ENCODE assay signal across 8 cellular contexts in the genomic region with DNA sequence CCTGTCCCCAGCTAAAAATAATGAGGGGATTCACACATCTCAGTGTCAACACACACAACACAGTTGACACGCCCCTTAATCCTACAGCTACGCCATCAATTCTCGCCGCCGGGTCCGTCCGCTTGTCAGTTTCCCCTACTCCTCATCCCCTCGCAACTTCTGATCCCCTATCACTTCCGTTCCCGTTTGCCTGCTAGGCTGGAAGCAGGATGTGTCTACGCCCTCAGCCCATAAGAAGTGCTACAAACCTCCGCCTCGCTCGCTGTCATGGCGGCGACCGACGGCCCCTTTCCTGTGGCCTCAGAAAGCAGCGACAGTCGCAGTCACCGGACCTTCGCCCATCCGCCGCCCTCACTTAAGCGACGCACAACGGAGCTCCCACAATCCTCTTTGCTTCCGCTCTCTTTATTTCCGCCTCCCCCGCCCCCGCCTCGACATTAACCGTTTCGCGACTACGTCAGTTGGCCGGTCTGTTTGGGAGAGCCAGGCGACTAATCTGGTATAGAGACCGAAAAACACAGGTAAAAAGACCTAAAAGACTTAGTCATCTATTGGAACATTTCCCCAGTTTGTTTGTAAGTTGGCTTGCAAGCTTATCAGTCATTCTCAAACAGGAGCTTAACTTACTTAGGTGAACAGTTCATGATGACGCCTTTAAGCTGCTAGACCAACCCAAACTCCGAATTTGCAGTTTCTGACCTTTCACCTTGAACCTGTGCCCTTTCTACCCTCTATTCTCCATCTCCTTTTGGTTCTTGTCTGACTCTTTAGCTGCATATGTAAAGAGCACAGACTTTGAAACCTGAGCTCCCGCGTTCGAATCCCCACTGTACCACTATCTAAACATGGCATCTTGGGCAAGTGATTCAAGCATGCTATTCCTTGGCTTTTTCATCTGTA. TPM values are rescaled to one million over a fixed set of nuclear protein-coding genes. Genes with fewer than 3 reads are reported as not detected.
DNase-seq lines count a peak whose midpoint lies in the region; ATAC-seq and TF ChIP-seq lines count a peak whose summit lies in the region.

A gene with protein sequence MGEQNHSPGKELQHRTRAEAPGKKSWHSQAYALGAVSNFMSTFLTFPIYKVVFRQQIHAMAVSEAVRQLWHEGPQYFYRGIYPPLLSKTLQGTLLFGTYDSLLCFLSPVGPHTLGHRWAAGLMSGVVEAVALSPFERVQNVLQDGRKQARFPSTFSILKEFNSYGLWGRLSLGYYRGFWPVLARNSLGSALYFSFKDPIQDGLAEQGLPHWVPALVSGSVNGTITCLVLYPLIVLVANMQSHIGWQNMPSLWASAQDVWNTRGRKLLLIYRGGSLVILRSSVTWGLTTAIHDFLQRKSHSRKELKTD (minus strand): TSS at position 380 of the 900 bp plus-strand sequence. CDS start 51,752 bp downstream, outside the sequence.

- DNase-seq in DMS79 (lab: John Stamatoyannopoulos, UW) (peak; percentile 84), KBM-7 (peak; percentile 95), Peyer's patch (peak; percentile 74 to 89 (median 81)), fibroblast of lung (ENCODE audit: low read depth in 2 of 2) (peak; percentile 77 to 82)
- DNase-seq in activated T-helper 1 cell treated with anti-CD3 and anti-CD28 coated beads, Interleukin-12 subunit alpha, Interleukin-12 subunit beta, Interleukin-2, Interleukin-4 antibody, amounts not matched to agents 30 ng/mL and 10 ng/mL and 1 ng/mL, durations not matched to agents 14 hours and 24 hours and 36 hours (ENCODE audit: low spot score): peak; percentile 70
- peak; percentile 53 to 84 (median 78) for DNase-seq in naive thymus-derived CD8-positive, alpha-beta T cell
- DNase-seq in stimulated activated naive CD4-positive, alpha-beta T cell (lab: John Stamatoyannopoulos, UW): peak; percentile 67 to 88 (median 78)

- no peaks in the 10 kb centered on the region for H3K27me3 Mint-ChIP-seq in activated T-helper 1 cell treated with anti-CD3 and anti-CD28 coated beads, Interleukin-12 subunit alpha, Interleukin-12 subunit beta, Interleukin-2, Interleukin-4 antibody, amounts not matched to agents 30 ng/mL and 10 ng/mL and 1 ng/mL, durations not matched to agents 14 hours and 24 hours and 36 hours (ENCODE audit: insufficient read depth)
- H3K27me3 Mint-ChIP-seq in naive thymus-derived CD8-positive, alpha-beta T cell: peaks cover 0 to 1% (median 0%) of the 10 kb centered on the region in 5 donors

- H3K27ac ChIP-seq in Peyer's patch (peak within 1 kb of the TSS; percentile 75 to 95 (median 90)), fibroblast of lung (ENCODE audit: insufficient read depth, low read length) (peak within 1 kb of the TSS; percentile 89)

- H3K36me3 Mint-ChIP-seq in activated T-helper 1 cell treated with anti-CD3 and anti-CD28 coated beads, Interleukin-12 subunit alpha, Interleukin-12 subunit beta, Interleukin-2, Interleukin-4 antibody, amounts not matched to agents 30 ng/mL and 10 ng/mL and 1 ng/mL, durations not matched to agents 14 hours and 24 hours and 36 hours (ENCODE audit: low read depth): no peaks in the 10 kb centered on the region
- H3K36me3 Mint-ChIP-seq in naive thymus-derived CD8-positive, alpha-beta T cell: peaks cover 0 to 6% (median 0%) of the 10 kb centered on the region in 3 donors

- H3K4me1 Mint-ChIP-seq in activated T-helper 1 cell treated with anti-CD3 and anti-CD28 coated beads, Interleukin-12 subunit alpha, Interleukin-12 subunit beta, Interleukin-2, Interleukin-4 antibody, amounts not matched to agents 30 ng/mL and 10 ng/mL and 1 ng/mL, durations not matched to agents 14 hours and 24 hours and 36 hours (ENCODE audit: low read depth): peaks cover 21% of the 10 kb centered on the region
- peaks cover 2 to 24% (median 21%) of the 10 kb centered on the region in 4 donors for H3K4me1 Mint-ChIP-seq in naive thymus-derived CD8-positive, alpha-beta T cell

- in situ Hi-C loops in KBM-7 (cut with MboI; ENCODE audit: low pct_unique_long_range_greater_than_20kb, low sequenced_read_pairs): no loop called here

- H2AFZ ChIP-seq in fibroblast of lung (ENCODE audit: low read length): peak within 1 kb of the TSS; percentile 94

- peak within 1 kb of the TSS; percentile 98 for H3K4me3 Mint-ChIP-seq in activated T-helper 1 cell treated with anti-CD3 and anti-CD28 coated beads, Interleukin-12 subunit alpha, Interleukin-12 subunit beta, Interleukin-2, Interleukin-4 antibody, amounts not matched to agents 30 ng/mL and 10 ng/mL and 1 ng/mL, durations not matched to agents 14 hours and 24 hours and 36 hours
- peak within 1 kb of the TSS; percentile 91 to 100 (median 98) for H3K4me3 Mint-ChIP-seq in naive thymus-derived CD8-positive, alpha-beta T cell

- H3K36me3 ChIP-seq in Peyer's patch (no peaks in the 10 kb centered on the region), fibroblast of lung (ENCODE audit: control insufficient read depth, insufficient read depth, low read length) (no peaks in the 10 kb centered on the region)

- ATAC-seq in GM21723 (IDR thresholded peaks at IDR 0.05; ENCODE audit: unreplicated experiment): peak; percentile 92
- peak; percentile 84 to 88 for ATAC-seq in naive thymus-derived CD8-positive, alpha-beta T cell

- H3K9me3 ChIP-seq in Peyer's patch (no peaks in the 10 kb centered on the region), fibroblast of lung (ENCODE audit: control insufficient read depth, insufficient read depth, low read depth, low read length) (no peaks in the 10 kb centered on the region)

- TF ChIP-seq POLR2A in Peyer's patch (IDR thresholded peaks at IDR 0.05): peak; percentile 39 to 59

- peak within 1 kb of the TSS; percentile 64 for H3K4me2 ChIP-seq in fibroblast of lung (ENCODE audit: extremely low read depth, insufficient read depth, low read length)

- peak within 1 kb of the TSS; percentile 88 for H3K9ac ChIP-seq in fibroblast of lung (ENCODE audit: insufficient read depth, low read length)

- H3K4me3 ChIP-seq in Peyer's patch (peak within 1 kb of the TSS; percentile 44 to 73 (median 62)), fibroblast of lung (replicated peaks in 1 of 4; ENCODE audit: control extremely low read depth in 1 of 4, insufficient read depth in 1 of 4, low read depth in 3 of 4, low read length in 4 of 4) (peak within 1 kb of the TSS; percentile 47 to 88 (median 72))

- H3K79me2 ChIP-seq in fibroblast of lung (ENCODE audit: control insufficient read depth, insufficient read depth, low read length): peaks cover 6% of the 10 kb centered on the region

- POLR2A ChIA-PET in naive thymus-derived CD8-positive, alpha-beta T cell (lab: Charles Lee): interaction anchor here (0.8 to 2.0 kb wide), 7 partner anchors 10 to 47 kb away, joined by 3 to 37 read pairs (median 6); a partner anchor contains a TSS

- TF ChIP-seq CTCF in Peyer's patch (IDR thresholded peaks at IDR 0.05) (no peak), fibroblast of lung (conservative IDR thresholded peaks at IDR 0.05 in 1 of 2, IDR thresholded peaks at IDR 0.05 in 1 of 2; ENCODE audit: low read depth in 1 of 2, low read length in 2 of 2) (no peak)

- peak within 1 kb of the TSS; percentile 100 for H3K27ac Mint-ChIP-seq in activated T-helper 1 cell treated with anti-CD3 and anti-CD28 coated beads, Interleukin-12 subunit alpha, Interleukin-12 subunit beta, Interleukin-2, Interleukin-4 antibody, amounts not matched to agents 30 ng/mL and 10 ng/mL and 1 ng/mL, durations not matched to agents 14 hours and 24 hours and 36 hours
- H3K27ac Mint-ChIP-seq in naive thymus-derived CD8-positive, alpha-beta T cell: peak within 1 kb of the TSS; percentile 94 to 100 (median 99)

- H3K27me3 ChIP-seq in Peyer's patch (no peaks in the 10 kb centered on the region), fibroblast of lung (ENCODE audit: control insufficient read depth, insufficient read depth, low read length) (no peaks in the 10 kb centered on the region)

- H3K9me3 Mint-ChIP-seq in activated T-helper 1 cell treated with anti-CD3 and anti-CD28 coated beads, Interleukin-12 subunit alpha, Interleukin-12 subunit beta, Interleukin-2, Interleukin-4 antibody, amounts not matched to agents 30 ng/mL and 10 ng/mL and 1 ng/mL, durations not matched to agents 14 hours and 24 hours and 36 hours: no peaks in the 10 kb centered on the region
- no peaks in the 10 kb centered on the region for H3K9me3 Mint-ChIP-seq in naive thymus-derived CD8-positive, alpha-beta T cell

- no peaks in the 10 kb centered on the region for H4K20me1 ChIP-seq in fibroblast of lung (ENCODE audit: control insufficient read depth, extremely low read depth, insufficient read depth, low read length)

- intact Hi-C loops in activated T-helper 1 cell treated with anti-CD3 and anti-CD28 coated beads, Interleukin-12 subunit alpha, Interleukin-12 subunit beta, Interleukin-2, Interleukin-4 antibody, amounts not matched to agents 30 ng/mL and 10 ng/mL and 1 ng/mL, durations not matched to agents 14 hours and 24 hours and 36 hours (cut with micrococcal nuclease): loop anchor here (1.0 kb wide), 1 partner anchor 9 kb away; a partner anchor contains a TSS

- H3K4me1 ChIP-seq in Peyer's patch (no peaks in the 10 kb centered on the region), fibroblast of lung (ENCODE audit: control insufficient read depth, extremely low read depth, insufficient read depth, low read length) (no peaks in the 10 kb centered on the region)

RNA-seq across cellular contexts. Expression of the gene that starts here (rescaled TPM):
- total RNA-seq in Peyer's patch (10 to 100 TPM in 1 of 4 donors, 1 to 10 TPM in 3; 8.1 to 11.3 (median 9.6) TPM), fibroblast of lung (13.4 and 13.7 TPM in 2 replicates)
- total RNA-seq in activated T-helper 1 cell treated with anti-CD3 and anti-CD28 coated beads, Interleukin-12 subunit alpha, Interleukin-12 subunit beta, Interleukin-2, Interleukin-4 antibody, amounts not matched to agents 30 ng/mL and 10 ng/mL and 1 ng/mL, durations not matched to agents 14 hours and 24 hours and 36 hours: 4.3 and 4.4 TPM in 2 replicates
- polyA plus RNA-seq in fibroblast of lung: 5.4 and 5.9 TPM in 2 replicates
- polyA plus RNA-seq in fibroblast of lung (2012): 5.0 and 5.3 TPM in 2 replicates
- 5.7 and 6.0 TPM in 2 replicates for polyA minus RNA-seq in fibroblast of lung (ENCODE audit: low replicate concordance)
- 10 to 100 TPM; 27.3 to 28.9 TPM for total RNA-seq in naive thymus-derived CD8-positive, alpha-beta T cell
- 10 to 100 TPM in 1 of 3 donors, 1 to 10 TPM in 2; 8.5 to 10.0 (median 9.8) TPM for polyA plus RNA-seq in naive thymus-derived CD8-positive, alpha-beta T cell

Comparison
In these comparisons a context has a peak if more than half of its experiments do, and no peak if none do; other contexts are left out.
1. Peak in every context shown above with its lines: DNase-seq, ATAC-seq, H3K4me3 ChIP-seq and H3K27ac ChIP-seq.